11 cellular contexts compared by ENCODE assay signal in genomic region chr7:120838281-120838682, GRCh38. TPM values are rescaled to one million over a fixed set of nuclear protein-coding genes. Genes with fewer than 3 reads are reported as not detected.
DNase-seq lines count a peak whose midpoint lies in the region; ATAC-seq and TF ChIP-seq lines count a peak whose summit lies in the region.
"Had no signal": no experiment of that assay in that cellular context is flagged by ENCODE, and none has a peak within 500 bp of the region (broad histone marks: within the 10 kb centered on the region; RNA-seq: fewer than 3 reads in every experiment).

No MANE protein-coding gene starts in this region.

- no peaks in the 10 kb centered on the region for H3K4me1 ChIP-seq in breast epithelium

- DNase-seq in GM13976 (ENCODE audit: low spot score) (peak; percentile 22), breast epithelium (ENCODE audit: low spot score in 2 of 2) (no peak), NCI-H2196 treated with DMSO at 0.1 percent for 48 hours (lab: John Stamatoyannopoulos, UW; ENCODE audit: unreplicated experiment) (no peak), NCI-H69 (lab: John Stamatoyannopoulos, UW) (no peak), cerebellar nuclear complex (lab: John Stamatoyannopoulos, UW) (no peak)
- DNase-seq: left cardiac atrium; stimulated activated CD4-positive, alpha-beta T cell treated with anti-CD3 and anti-CD28 coated beads, Interleukin-12 subunit alpha, Interleukin-12 subunit beta, amount 100 ng/mL, for 4 hours; stimulated activated naive CD4-positive, alpha-beta T cell treated with Interleukin-2 at 50 U/mL for 16 hours had no signal

- in situ Hi-C loops in GM13976 (cut with MboI; ENCODE audit: low sequenced_read_pairs, unreplicated experiment) = no loop called here

- no peak for TF ChIP-seq POLR2A in breast epithelium (IDR thresholded peaks at IDR 0.05)

- peak; percentile 35 for ATAC-seq in GM19463 (IDR thresholded peaks at IDR 0.05; ENCODE audit: unreplicated experiment)
- ATAC-seq in HG02840 (IDR thresholded peaks at IDR 0.05; ENCODE audit: low FRiP score, unreplicated experiment) = peak; percentile 62
- peak; percentile 65 for ATAC-seq in HG03558 (IDR thresholded peaks at IDR 0.05; ENCODE audit: extremely low read depth, unreplicated experiment)
- ATAC-seq: left cardiac atrium had no signal

- intact Hi-C loops in breast epithelium (cut with DNase I; ENCODE audit: low total_unique reads) = no loop called here

- no peak overlapping the region for H3K27ac ChIP-seq in breast epithelium

- no peaks in the 10 kb centered on the region for H3K27me3 ChIP-seq in breast epithelium

- TF ChIP-seq CTCF in GM13976 (IDR thresholded peaks at IDR 0.05; ENCODE audit: borderline replicate concordance, control extremely low read depth, extremely low read depth, insufficient read depth, missing control alignments) (no peak), breast epithelium (IDR thresholded peaks at IDR 0.05) (no peak)

- H3K4me3 ChIP-seq in breast epithelium = no peak overlapping the region

- H3K36me3 ChIP-seq in breast epithelium = no peaks in the 10 kb centered on the region

- no peaks in the 10 kb centered on the region for H3K9me3 ChIP-seq in breast epithelium

RNA-seq across cellular contexts. Expression of gene TSPAN12, which starts 19.7 kb away (rescaled TPM):
- total RNA-seq in breast epithelium = 10 to 100 TPM in 1 of 3 donors, 1 to 10 TPM in 2; 6.6 to 11.3 (median 9.2) TPM
